Comparison of ENCODE assay signal across 1 cellular context in the genomic region with DNA sequence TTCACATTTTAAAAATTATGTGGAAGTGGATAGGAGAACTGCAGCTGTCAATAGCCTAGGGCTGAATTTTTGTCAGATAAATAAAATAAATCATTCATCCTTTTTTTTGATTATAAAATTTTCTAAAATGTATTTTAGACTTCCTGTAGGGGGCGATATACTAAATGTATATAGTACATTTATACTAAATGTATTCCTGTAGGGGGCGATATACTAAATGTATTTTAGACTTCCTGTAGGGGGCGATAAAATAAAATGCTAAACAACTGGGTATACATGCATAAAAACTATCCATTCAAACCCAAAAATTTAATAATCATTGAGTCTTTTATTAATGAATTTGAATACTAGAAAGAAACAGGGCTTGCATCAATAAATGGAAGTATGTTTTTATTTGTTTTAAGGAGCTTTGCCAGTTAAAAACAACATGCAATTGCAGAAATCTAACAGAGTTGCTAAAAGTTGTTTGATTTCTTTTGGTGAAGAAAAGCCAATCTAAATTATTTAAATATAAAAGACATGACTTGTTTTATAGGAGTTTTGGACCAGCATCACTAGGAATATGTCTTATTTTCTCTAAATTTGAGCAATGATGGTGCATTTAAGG.
A peak's percentile ranks its signal among the peaks of the same experiment; 100 is the strongest.
TF ChIP-seq lines count a peak whose summit lies in the region.

No MANE protein-coding gene starts in this region.

TF ChIP-seq in HepG2, 621 proteins besides CTCF, POLR2A, EP300 and RAD21:
- TF ChIP-seq, protein P1, sequence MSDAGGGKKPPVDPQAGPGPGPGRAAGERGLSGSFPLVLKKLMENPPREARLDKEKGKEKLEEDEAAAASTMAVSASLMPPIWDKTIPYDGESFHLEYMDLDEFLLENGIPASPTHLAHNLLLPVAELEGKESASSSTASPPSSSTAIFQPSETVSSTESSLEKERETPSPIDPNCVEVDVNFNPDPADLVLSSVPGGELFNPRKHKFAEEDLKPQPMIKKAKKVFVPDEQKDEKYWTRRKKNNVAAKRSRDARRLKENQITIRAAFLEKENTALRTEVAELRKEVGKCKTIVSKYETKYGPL (CRISPR knock-in tag; IDR thresholded peaks at IDR 0.05) = no peak
- TF ChIP-seq, protein P2, sequence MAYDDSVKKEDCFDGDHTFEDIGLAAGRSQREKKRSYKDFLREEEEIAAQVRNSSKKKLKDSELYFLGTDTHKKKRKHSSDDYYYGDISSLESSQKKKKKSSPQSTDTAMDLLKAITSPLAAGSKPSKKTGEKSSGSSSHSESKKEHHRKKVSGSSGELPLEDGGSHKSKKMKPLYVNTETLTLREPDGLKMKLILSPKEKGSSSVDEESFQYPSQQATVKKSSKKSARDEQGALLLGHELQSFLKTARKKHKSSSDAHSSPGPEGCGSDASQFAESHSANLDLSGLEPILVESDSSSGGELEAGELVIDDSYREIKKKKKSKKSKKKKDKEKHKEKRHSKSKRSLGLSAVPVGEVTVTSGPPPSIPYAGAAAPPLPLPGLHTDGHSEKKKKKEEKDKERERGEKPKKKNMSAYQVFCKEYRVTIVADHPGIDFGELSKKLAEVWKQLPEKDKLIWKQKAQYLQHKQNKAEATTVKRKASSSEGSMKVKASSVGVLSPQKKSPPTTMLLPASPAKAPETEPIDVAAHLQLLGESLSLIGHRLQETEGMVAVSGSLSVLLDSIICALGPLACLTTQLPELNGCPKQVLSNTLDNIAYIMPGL (CRISPR knock-in tag; IDR thresholded peaks at IDR 0.05; ENCODE audit: borderline replicate concordance in 1 of 2, low read depth in 1 of 2) = peak in 1 of 2 experiments; percentile 33; a peak in 1 of 4 replicates
- TF ChIP-seq CHD4 (IDR thresholded peaks at IDR 0.05; ENCODE audit: borderline replicate concordance, low read length) = peak; percentile 72; the same call in 1 of the 2 replicates
- TF ChIP-seq, protein P3, sequence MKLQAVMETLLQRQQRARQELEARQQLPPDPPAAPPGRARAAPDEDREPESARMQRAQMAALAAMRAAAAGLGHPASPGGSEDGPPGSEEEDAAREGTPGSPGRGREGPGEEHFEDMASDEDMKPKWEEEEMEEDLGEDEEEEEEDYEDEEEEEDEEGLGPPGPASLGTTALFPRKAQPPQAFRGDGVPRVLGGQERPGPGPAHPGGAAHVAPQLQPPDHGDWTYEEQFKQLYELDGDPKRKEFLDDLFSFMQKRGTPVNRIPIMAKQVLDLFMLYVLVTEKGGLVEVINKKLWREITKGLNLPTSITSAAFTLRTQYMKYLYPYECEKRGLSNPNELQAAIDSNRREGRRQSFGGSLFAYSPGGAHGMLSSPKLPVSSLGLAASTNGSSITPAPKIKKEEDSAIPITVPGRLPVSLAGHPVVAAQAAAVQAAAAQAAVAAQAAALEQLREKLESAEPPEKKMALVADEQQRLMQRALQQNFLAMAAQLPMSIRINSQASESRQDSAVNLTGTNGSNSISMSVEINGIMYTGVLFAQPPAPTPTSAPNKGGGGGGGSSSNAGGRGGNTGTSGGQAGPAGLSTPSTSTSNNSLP (IDR thresholded peaks at IDR 0.05; ENCODE audit: low read depth, low read length) = peak; percentile 98
